8 cellular contexts compared by ENCODE assay signal in genomic region chr13:39039033-39039432, GRCh38. TPM values are rescaled to one million over a fixed set of nuclear protein-coding genes. Genes with fewer than 3 reads are reported as not detected.
DNase-seq lines count a peak whose midpoint lies in the region; ATAC-seq, FAIRE-seq and TF ChIP-seq lines count a peak whose summit lies in the region.

No MANE protein-coding gene starts in this region.

- peak overlapping the region; percentile 95 to 96 for H3K4me3 ChIP-seq in kidney (ENCODE audit: low read length in 2 of 2)
- H3K4me3 ChIP-seq in transverse colon: peak overlapping the region; percentile 90 to 98 (median 96)

- no peaks in the 10 kb centered on the region for H3K27me3 Mint-ChIP-seq in activated naive CD4-positive, alpha-beta T cell treated with anti-CD3 and anti-CD28 coated beads for 36 hours (ENCODE audit: low read depth)
- H3K27me3 Mint-ChIP-seq in activated T-helper 1 cell treated with anti-CD3 and anti-CD28 coated beads, Interleukin-12 subunit alpha, Interleukin-12 subunit beta, Interleukin-2, Interleukin-4 antibody, amounts not matched to agents 30 ng/mL and 10 ng/mL and 1 ng/mL, durations not matched to agents 14 hours and 24 hours and 36 hours (ENCODE audit: insufficient read depth): no peaks in the 10 kb centered on the region

- in situ Hi-C loops in transverse colon (cut with MboI; ENCODE audit: low pct_ligation_motif_present in 1 of 4, low pct_unique_long_range_greater_than_20kb in 1 of 4, low sequenced_read_pairs in 3 of 4): loop anchor here in 1 of 4 donors (25.0 kb wide), 1 partner anchor 573 kb away; the partner anchor contains the start of gene LHFPL6

- peak overlapping the region; percentile 90 for H3K4me3 Mint-ChIP-seq in activated naive CD4-positive, alpha-beta T cell treated with anti-CD3 and anti-CD28 coated beads for 36 hours
- H3K4me3 Mint-ChIP-seq in activated T-helper 1 cell treated with anti-CD3 and anti-CD28 coated beads, Interleukin-12 subunit alpha, Interleukin-12 subunit beta, Interleukin-2, Interleukin-4 antibody, amounts not matched to agents 30 ng/mL and 10 ng/mL and 1 ng/mL, durations not matched to agents 14 hours and 24 hours and 36 hours: peak overlapping the region; percentile 91

- no peak for TF ChIP-seq POLR2A in transverse colon (IDR thresholded peaks at IDR 0.05)

- no peak for FAIRE-seq in kidney (lab: Jason Lieb, UNC)

- 11 to 13% methylated on average over 7 of the region's 7 CpGs for WGBS in transverse colon (ENCODE audit: low coverage in 1 of 2), 2 donors

- peak overlapping the region in 1 of 2 donors; percentile 83 for H3K9ac ChIP-seq in kidney (ENCODE audit: low read length in 2 of 2)

- H3K27me3 ChIP-seq in transverse colon: no peaks in the 10 kb centered on the region

- H3K36me3 ChIP-seq in kidney (ENCODE audit: control insufficient read depth in 1 of 2, insufficient read depth in 2 of 2, low read length in 2 of 2) (peaks cover 0 to 4% of the 10 kb centered on the region in 2 donors), transverse colon (no peaks in the 10 kb centered on the region)

- H3K4me1 ChIP-seq in kidney (ENCODE audit: control insufficient read depth in 1 of 2, insufficient read depth in 1 of 2, low read depth in 1 of 2, low read length in 2 of 2) (peaks cover 8 to 22% of the 10 kb centered on the region in 2 donors), transverse colon (peaks cover 3 to 52% (median 36%) of the 10 kb centered on the region in 4 donors)

- H3K9me3 ChIP-seq in kidney (ENCODE audit: control insufficient read depth in 1 of 2, low read length in 2 of 2): no peaks in the 10 kb centered on the region
- no peaks in the 10 kb centered on the region for H3K9me3 ChIP-seq in transverse colon

- no peaks in the 10 kb centered on the region for H3K9me3 Mint-ChIP-seq in activated naive CD4-positive, alpha-beta T cell treated with anti-CD3 and anti-CD28 coated beads for 36 hours
- H3K9me3 Mint-ChIP-seq in activated T-helper 1 cell treated with anti-CD3 and anti-CD28 coated beads, Interleukin-12 subunit alpha, Interleukin-12 subunit beta, Interleukin-2, Interleukin-4 antibody, amounts not matched to agents 30 ng/mL and 10 ng/mL and 1 ng/mL, durations not matched to agents 14 hours and 24 hours and 36 hours: no peaks in the 10 kb centered on the region

- H3K4me1 Mint-ChIP-seq in activated naive CD4-positive, alpha-beta T cell treated with anti-CD3 and anti-CD28 coated beads for 36 hours (ENCODE audit: low read depth): peaks cover 34% of the 10 kb centered on the region
- peaks cover 56% of the 10 kb centered on the region for H3K4me1 Mint-ChIP-seq in activated T-helper 1 cell treated with anti-CD3 and anti-CD28 coated beads, Interleukin-12 subunit alpha, Interleukin-12 subunit beta, Interleukin-2, Interleukin-4 antibody, amounts not matched to agents 30 ng/mL and 10 ng/mL and 1 ng/mL, durations not matched to agents 14 hours and 24 hours and 36 hours (ENCODE audit: low read depth)

- CTCF ChIA-PET in activated naive CD4-positive, alpha-beta T cell treated with anti-CD3 and anti-CD28 coated beads for 36 hours (lab: Charles Lee): interaction anchor here (1.0 to 2.4 kb wide), 3 partner anchors 9 to 573 kb away, joined by 3 to 8 read pairs (median 5); no protein-coding TSS in a partner anchor

- peaks cover 7% of the 10 kb centered on the region for H3K36me3 Mint-ChIP-seq in activated naive CD4-positive, alpha-beta T cell treated with anti-CD3 and anti-CD28 coated beads for 36 hours (ENCODE audit: low read depth)
- peaks cover 16% of the 10 kb centered on the region for H3K36me3 Mint-ChIP-seq in activated T-helper 1 cell treated with anti-CD3 and anti-CD28 coated beads, Interleukin-12 subunit alpha, Interleukin-12 subunit beta, Interleukin-2, Interleukin-4 antibody, amounts not matched to agents 30 ng/mL and 10 ng/mL and 1 ng/mL, durations not matched to agents 14 hours and 24 hours and 36 hours (ENCODE audit: low read depth)

- TF ChIP-seq EP300 in transverse colon (IDR thresholded peaks at IDR 0.05; ENCODE audit: low read depth): no peak

- intact Hi-C loops in activated naive CD4-positive, alpha-beta T cell treated with anti-CD3 and anti-CD28 coated beads for 36 hours (cut with micrococcal nuclease): loop anchor here (2.0 to 10.0 kb wide), 6 partner anchors 223 to 1976 kb away; partner anchors contain the start of genes ELF1, LHFPL6, MRPS31 and UFM1
- intact Hi-C loops in activated T-helper 1 cell treated with anti-CD3 and anti-CD28 coated beads, Interleukin-12 subunit alpha, Interleukin-12 subunit beta, Interleukin-2, Interleukin-4 antibody, amounts not matched to agents 30 ng/mL and 10 ng/mL and 1 ng/mL, durations not matched to agents 14 hours and 24 hours and 36 hours (cut with micrococcal nuclease): loop anchor here (2.0 to 5.0 kb wide), 5 partner anchors 158 to 1982 kb away; partner anchors contain the start of genes LHFPL6 and SUPT20H
- intact Hi-C loops in kidney (cut with DNase I): no loop called here
- intact Hi-C loops in transverse colon (cut with DNase I; ENCODE audit: low total_unique reads): no loop called here

- H3K27ac ChIP-seq in kidney (ENCODE audit: low read depth in 2 of 2, low read length in 2 of 2): no peak overlapping the region
- peak overlapping the region; percentile 90 to 96 (median 94) for H3K27ac ChIP-seq in transverse colon

- ATAC-seq in HG03280 (IDR thresholded peaks at IDR 0.05; ENCODE audit: unreplicated experiment): no peak
- no peak for ATAC-seq in HG03520 (IDR thresholded peaks at IDR 0.05; ENCODE audit: unreplicated experiment)

- TF ChIP-seq CTCF in kidney (IDR thresholded peaks at IDR 0.05; ENCODE audit: borderline replicate concordance, extremely low read depth, insufficient read depth): no peak
- no peak for TF ChIP-seq CTCF in transverse colon (IDR thresholded peaks at IDR 0.05)

- DNase-seq in activated naive CD4-positive, alpha-beta T cell treated with anti-CD3 and anti-CD28 coated beads for 36 hours: no peak
- no peak for DNase-seq in activated naive CD4-positive, alpha-beta T cell (lab: John Stamatoyannopoulos, UW)
- DNase-seq in activated T-helper 1 cell treated with anti-CD3 and anti-CD28 coated beads, Interleukin-12 subunit alpha, Interleukin-12 subunit beta, Interleukin-2, Interleukin-4 antibody, amounts not matched to agents 30 ng/mL and 10 ng/mL and 1 ng/mL, durations not matched to agents 14 hours and 24 hours and 36 hours (ENCODE audit: low spot score): no peak
- DNase-seq in kidney: no peak
- no peak for DNase-seq in transverse colon
- no peak for DNase-seq in amniotic stem cell (lab: John Stamatoyannopoulos, UW)

- peak overlapping the region; percentile 90 for H3K27ac Mint-ChIP-seq in activated naive CD4-positive, alpha-beta T cell treated with anti-CD3 and anti-CD28 coated beads for 36 hours
- peak overlapping the region; percentile 94 for H3K27ac Mint-ChIP-seq in activated T-helper 1 cell treated with anti-CD3 and anti-CD28 coated beads, Interleukin-12 subunit alpha, Interleukin-12 subunit beta, Interleukin-2, Interleukin-4 antibody, amounts not matched to agents 30 ng/mL and 10 ng/mL and 1 ng/mL, durations not matched to agents 14 hours and 24 hours and 36 hours

RNA-seq across cellular contexts. Expression of gene NHLRC3, which starts 0.8 kb away (rescaled TPM):
- 10 to 100 TPM; 12.0 to 13.1 TPM for total RNA-seq in activated naive CD4-positive, alpha-beta T cell treated with anti-CD3 and anti-CD28 coated beads for 36 hours
- total RNA-seq in activated T-helper 1 cell treated with anti-CD3 and anti-CD28 coated beads, Interleukin-12 subunit alpha, Interleukin-12 subunit beta, Interleukin-2, Interleukin-4 antibody, amounts not matched to agents 30 ng/mL and 10 ng/mL and 1 ng/mL, durations not matched to agents 14 hours and 24 hours and 36 hours: 19.2 and 20.4 TPM in 2 replicates
- total RNA-seq in kidney (30.4 TPM), transverse colon (10 to 100 TPM in 3 of 4 donors, 1 to 10 TPM in 1; 3.2 to 58.1 (median 38.9) TPM)
- polyA plus RNA-seq in kidney (ENCODE audit: insufficient read depth, low read depth, low replicate concordance): 12.6 TPM

RNA-seq across cellular contexts. Expression of gene PROSER1, which starts 1.1 kb away (rescaled TPM):
- 10 to 100 TPM; 73.4 to 78.8 TPM for total RNA-seq in activated naive CD4-positive, alpha-beta T cell treated with anti-CD3 and anti-CD28 coated beads for 36 hours
- total RNA-seq in activated T-helper 1 cell treated with anti-CD3 and anti-CD28 coated beads, Interleukin-12 subunit alpha, Interleukin-12 subunit beta, Interleukin-2, Interleukin-4 antibody, amounts not matched to agents 30 ng/mL and 10 ng/mL and 1 ng/mL, durations not matched to agents 14 hours and 24 hours and 36 hours: 92.9 and 103 TPM in 2 replicates
- 26.3 TPM for total RNA-seq in kidney
- polyA plus RNA-seq in kidney (ENCODE audit: insufficient read depth, low read depth, low replicate concordance): 9.0 TPM
- total RNA-seq in transverse colon: 100 to 1,000 TPM in 1 of 4 donors, 10 to 100 TPM in 3; 18.5 to 174 (median 71.1) TPM

RNA-seq across cellular contexts. Expression of gene STOML3, which starts 48.4 kb away (rescaled TPM):
- total RNA-seq in activated naive CD4-positive, alpha-beta T cell treated with anti-CD3 and anti-CD28 coated beads for 36 hours: not detected
- total RNA-seq in activated T-helper 1 cell treated with anti-CD3 and anti-CD28 coated beads, Interleukin-12 subunit alpha, Interleukin-12 subunit beta, Interleukin-2, Interleukin-4 antibody, amounts not matched to agents 30 ng/mL and 10 ng/mL and 1 ng/mL, durations not matched to agents 14 hours and 24 hours and 36 hours: not detected in 2 replicates
- total RNA-seq in kidney (not detected), transverse colon (under 1 TPM in 1 of 4 donors, not detected in 3; 0.55 TPM)
- polyA plus RNA-seq in kidney (ENCODE audit: insufficient read depth, low read depth, low replicate concordance): not detected

Comparison
In these comparisons a context has a peak if more than half of its experiments do, and no peak if none do; other contexts are left out.
1. H3K27ac ChIP-seq: peak in transverse colon (4 of 4); none in kidney (0 of 2).
2. intact Hi-C loops: an anchor here in activated naive CD4-positive, alpha-beta T cell treated with anti-CD3 and anti-CD28 coated beads for 36 hours (2.0 to 10.0 kb wide) and activated T-helper 1 cell treated with anti-CD3 and anti-CD28 coated beads, Interleukin-12 subunit alpha, Interleukin-12 subunit beta, Interleukin-2, Interleukin-4 antibody, amounts not matched to agents 30 ng/mL and 10 ng/mL and 1 ng/mL, durations not matched to agents 14 hours and 24 hours and 36 hours (2.0 to 5.0 kb wide); none called in kidney and transverse colon.